ENCODE assay signal across 28 cellular contexts in genomic region chr4:20367446-20367845, GRCh38.
"Had no signal": no experiment of that assay in that cellular context is flagged by ENCODE, and none has a peak within 500 bp of the region (broad histone marks: within the 10 kb centered on the region; RNA-seq: fewer than 3 reads in every experiment).

No MANE protein-coding gene starts in this region.

- H3K4me1 Mint-ChIP-seq: naive thymus-derived CD4-positive, alpha-beta T cell; stimulated activated naive B cell treated with anti-CD40 and anti-IgM and Interleukin-4, amounts not matched to agents 10 μg/mL and 1 μg/mL and 100 μg/mL, for 72 hours had no signal

- H3K36me3 Mint-ChIP-seq: naive thymus-derived CD4-positive, alpha-beta T cell; stimulated activated naive B cell treated with anti-CD40 and anti-IgM and Interleukin-4, amounts not matched to agents 10 μg/mL and 1 μg/mL and 100 μg/mL, for 72 hours had no signal

- H3K27me3 ChIP-seq: colonic mucosa, esophagus muscularis mucosa, gastroesophageal sphincter, heart left ventricle, hepatocyte, left lung, ovary, tibial nerve, upper lobe of left lung, uterus had no signal

- H3K27ac Mint-ChIP-seq: dendritic cell treated with granulocyte-macrophage colony-stimulating factor and Interleukin-4, amounts not matched to agents 40 ng/mL and 50 ng/mL, for 4 days; naive thymus-derived CD4-positive, alpha-beta T cell; nephron; stimulated activated naive B cell treated with anti-CD40 and anti-IgM and Interleukin-4, amounts not matched to agents 10 μg/mL and 1 μg/mL and 100 μg/mL, for 72 hours; stimulated activated naive CD8-positive, alpha-beta T cell treated with anti-CD3 and anti-CD28 coated beads, Interleukin-15, Interleukin-2, amounts not matched to agents 100 ng/mL and 50 ng/mL, for 24 hours had no signal

- H3K4me1 ChIP-seq: colonic mucosa, heart left ventricle, left lung, psoas muscle, upper lobe of left lung, uterus had no signal

- DNase-seq: colonic mucosa; effector memory CD4-positive, alpha-beta T cell; foreskin fibroblast; heart left ventricle; left cardiac atrium; left lung; mesenchymal stem cell; midbrain; naive thymus-derived CD4-positive, alpha-beta T cell; nucleus accumbens; ovary; posterior cingulate gyrus; psoas muscle; right cardiac atrium; small intestine; stimulated activated CD4-positive, alpha-beta T cell treated with anti-CD3 and anti-CD28 coated beads, Interleukin-15, amount 100 ng/mL, for 24 hours; stimulated activated CD4-positive, alpha-beta T cell treated with anti-CD3 and anti-CD28 coated beads, Interleukin-2, amount 100 ng/mL, for 48 hours; stimulated activated naive B cell treated with anti-CD40 and anti-IgM and Interleukin-4, amounts not matched to agents 10 μg/mL and 1 μg/mL and 100 μg/mL, for 72 hours; upper lobe of left lung; uterus had no signal

- H3K79me2 ChIP-seq: hepatocyte had no signal

- H3K9me3 ChIP-seq: colonic mucosa, esophagus muscularis mucosa, gastroesophageal sphincter, heart left ventricle, left lung, ovary, psoas muscle, thoracic aorta, tibial nerve, upper lobe of left lung, uterus had no signal

- H3K27ac ChIP-seq: colonic mucosa, esophagus muscularis mucosa, gastroesophageal sphincter, heart left ventricle, hepatocyte, left lung, ovary, psoas muscle, thoracic aorta, upper lobe of left lung, uterus had no signal

- H3K4me3 ChIP-seq: colonic mucosa, esophagus muscularis mucosa, gastroesophageal sphincter, heart left ventricle, hepatocyte, left lung, ovary, psoas muscle, thoracic aorta, tibial nerve, upper lobe of left lung, uterus had no signal

- H3K27me3 Mint-ChIP-seq: dendritic cell treated with granulocyte-macrophage colony-stimulating factor and Interleukin-4, amounts not matched to agents 40 ng/mL and 50 ng/mL, for 4 days; stimulated activated naive CD8-positive, alpha-beta T cell treated with anti-CD3 and anti-CD28 coated beads, Interleukin-15, Interleukin-2, amounts not matched to agents 100 ng/mL and 50 ng/mL, for 24 hours had no signal

- H3K4me3 Mint-ChIP-seq: dendritic cell treated with granulocyte-macrophage colony-stimulating factor and Interleukin-4, amounts not matched to agents 40 ng/mL and 50 ng/mL, for 4 days; naive thymus-derived CD4-positive, alpha-beta T cell; nephron; stimulated activated naive B cell treated with anti-CD40 and anti-IgM and Interleukin-4, amounts not matched to agents 10 μg/mL and 1 μg/mL and 100 μg/mL, for 72 hours; stimulated activated naive CD8-positive, alpha-beta T cell treated with anti-CD3 and anti-CD28 coated beads, Interleukin-15, Interleukin-2, amounts not matched to agents 100 ng/mL and 50 ng/mL, for 24 hours had no signal

- ATAC-seq: gastroesophageal sphincter; heart left ventricle; left cardiac atrium; left lung; naive thymus-derived CD4-positive, alpha-beta T cell; psoas muscle; right cardiac atrium; stimulated activated naive B cell treated with anti-CD40 and anti-IgM and Interleukin-4, amounts not matched to agents 10 μg/mL and 1 μg/mL and 100 μg/mL, for 72 hours had no signal

- H3K36me3 ChIP-seq: colonic mucosa, esophagus muscularis mucosa, gastroesophageal sphincter, heart left ventricle, left lung, ovary, thoracic aorta, tibial nerve, upper lobe of left lung, uterus had no signal

- H3K9me3 Mint-ChIP-seq: dendritic cell treated with granulocyte-macrophage colony-stimulating factor and Interleukin-4, amounts not matched to agents 40 ng/mL and 50 ng/mL, for 4 days; nephron; stimulated activated naive CD8-positive, alpha-beta T cell treated with anti-CD3 and anti-CD28 coated beads, Interleukin-15, Interleukin-2, amounts not matched to agents 100 ng/mL and 50 ng/mL, for 24 hours had no signal

- H2AFZ ChIP-seq: hepatocyte had no signal

- H3K4me2 ChIP-seq: hepatocyte had no signal
